ENCODE assay signal across 16 cellular contexts in the genomic region with DNA sequence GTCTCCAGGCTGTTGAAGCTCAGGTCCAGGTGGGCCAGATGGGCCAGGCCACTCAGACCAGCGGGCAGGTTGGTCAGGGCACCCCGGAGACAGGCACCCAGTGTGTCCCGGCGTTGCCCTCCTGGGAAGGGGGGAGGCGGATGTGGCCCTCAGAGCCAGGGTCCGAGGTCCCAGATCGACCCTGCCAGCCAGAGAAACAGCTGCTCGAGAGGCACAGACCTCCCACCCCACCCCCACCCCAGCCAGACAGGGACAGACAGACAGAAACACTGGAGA. TPM values are rescaled to one million over a fixed set of nuclear protein-coding genes. Genes with fewer than 3 reads are reported as not detected.
DNase-seq lines count a peak whose midpoint lies in the region; ATAC-seq and TF ChIP-seq lines count a peak whose summit lies in the region.
"Had no signal": no experiment of that assay in that cellular context is flagged by ENCODE, and none has a peak within 500 bp of the region (broad histone marks: within the 10 kb centered on the region; RNA-seq: fewer than 3 reads in every experiment).

No MANE protein-coding gene starts in this region.

- TF ChIP-seq POLR2A in stomach (IDR thresholded peaks at IDR 0.05): no peak

- H3K9me3 ChIP-seq in stomach: no peaks in the 10 kb centered on the region
- H3K9me3 ChIP-seq: neutrophil, spleen, tibial artery had no signal

- no peak overlapping the region for H3K27ac Mint-ChIP-seq in T-helper 2 cell treated with Interferon-gamma antibody and Interleukin-4, amounts not matched to agents 5 μg/mL and 100 μg/mL, for 36 hours
- H3K27ac Mint-ChIP-seq in HFFc6: no peak overlapping the region
- H3K27ac Mint-ChIP-seq in activated T-helper 2 cell treated with anti-CD3 and anti-CD28 coated beads, Interferon-gamma antibody, Interleukin-2, Interleukin-4, amounts not matched to agents 10 μg/mL and 5 μg/mL and 100 μg/mL, durations not matched to agents 14 hours and 24 hours and 36 hours: no peak overlapping the region
- no peak overlapping the region for H3K27ac Mint-ChIP-seq in naive B cell

- TF ChIP-seq CTCF in HFFc6 (IDR thresholded peaks at IDR 0.05): no peak
- no peak for TF ChIP-seq CTCF in stomach (IDR thresholded peaks at IDR 0.05)
- no peak for TF ChIP-seq CTCF in GM10266 (IDR thresholded peaks at IDR 0.05; ENCODE audit: control insufficient read depth, insufficient read depth, low read depth, missing control alignments)

- no peaks in the 10 kb centered on the region for H3K27me3 Mint-ChIP-seq in T-helper 2 cell treated with Interferon-gamma antibody and Interleukin-4, amounts not matched to agents 5 μg/mL and 100 μg/mL, for 36 hours (ENCODE audit: low read depth)
- H3K27me3 Mint-ChIP-seq in HFFc6 (ENCODE audit: insufficient read depth) (peaks cover 2% of the 10 kb centered on the region; the same call in 1 of the 2 replicates), naive B cell (no peaks in the 10 kb centered on the region)
- H3K27me3 Mint-ChIP-seq in activated T-helper 2 cell treated with anti-CD3 and anti-CD28 coated beads, Interferon-gamma antibody, Interleukin-2, Interleukin-4, amounts not matched to agents 10 μg/mL and 5 μg/mL and 100 μg/mL, durations not matched to agents 14 hours and 24 hours and 36 hours (ENCODE audit: low read depth): no peaks in the 10 kb centered on the region

- intact Hi-C loops in activated T-helper 2 cell treated with anti-CD3 and anti-CD28 coated beads, Interferon-gamma antibody, Interleukin-2, Interleukin-4, amounts not matched to agents 10 μg/mL and 5 μg/mL and 100 μg/mL, durations not matched to agents 14 hours and 24 hours and 36 hours (cut with micrococcal nuclease): no loop called here
- intact Hi-C loops in stomach (cut with DNase I; ENCODE audit: low total_unique reads): no loop called here

- WGBS in stomach, 5 donors: 78 to 98% (median 91%) methylated on average over 5 to 8 of the region's 8 CpGs

- H3K4me1 Mint-ChIP-seq in T-helper 2 cell treated with Interferon-gamma antibody and Interleukin-4, amounts not matched to agents 5 μg/mL and 100 μg/mL, for 36 hours (ENCODE audit: low read depth): peaks cover 5% of the 10 kb centered on the region
- H3K4me1 Mint-ChIP-seq in HFFc6 (ENCODE audit: low read depth): peaks cover 12% of the 10 kb centered on the region
- H3K4me1 Mint-ChIP-seq in activated T-helper 2 cell treated with anti-CD3 and anti-CD28 coated beads, Interferon-gamma antibody, Interleukin-2, Interleukin-4, amounts not matched to agents 10 μg/mL and 5 μg/mL and 100 μg/mL, durations not matched to agents 14 hours and 24 hours and 36 hours (ENCODE audit: low read depth): peaks cover 3% of the 10 kb centered on the region
- H3K4me1 Mint-ChIP-seq in naive B cell: peaks cover 8 to 20% (median 14%) of the 10 kb centered on the region in 3 donors

- peak overlapping the region; percentile 82 for H3K4me3 Mint-ChIP-seq in T-helper 2 cell treated with Interferon-gamma antibody and Interleukin-4, amounts not matched to agents 5 μg/mL and 100 μg/mL, for 36 hours
- peak overlapping the region; percentile 85; the same call in 1 of the 2 replicates for H3K4me3 Mint-ChIP-seq in HFFc6
- H3K4me3 Mint-ChIP-seq in activated T-helper 2 cell treated with anti-CD3 and anti-CD28 coated beads, Interferon-gamma antibody, Interleukin-2, Interleukin-4, amounts not matched to agents 10 μg/mL and 5 μg/mL and 100 μg/mL, durations not matched to agents 14 hours and 24 hours and 36 hours (ENCODE audit: low read depth): peak overlapping the region; percentile 79
- peak overlapping the region in 5 of 8 donors; percentile 51 to 79 (median 78) for H3K4me3 Mint-ChIP-seq in naive B cell

- H3K27me3 ChIP-seq in stomach: no peaks in the 10 kb centered on the region
- H3K27me3 ChIP-seq: neutrophil, spleen, tibial artery had no signal

- peaks cover 24 to 46% (median 36%) of the 10 kb centered on the region in 4 donors for H3K4me1 ChIP-seq in stomach

- peaks cover 11 to 44% (median 39%) of the 10 kb centered on the region in 4 donors for H3K36me3 ChIP-seq in stomach
- H3K36me3 ChIP-seq: neutrophil had no signal

- H3K9me3 Mint-ChIP-seq in T-helper 2 cell treated with Interferon-gamma antibody and Interleukin-4, amounts not matched to agents 5 μg/mL and 100 μg/mL, for 36 hours: no peaks in the 10 kb centered on the region
- no peaks in the 10 kb centered on the region for H3K9me3 Mint-ChIP-seq in HFFc6
- H3K9me3 Mint-ChIP-seq in activated T-helper 2 cell treated with anti-CD3 and anti-CD28 coated beads, Interferon-gamma antibody, Interleukin-2, Interleukin-4, amounts not matched to agents 10 μg/mL and 5 μg/mL and 100 μg/mL, durations not matched to agents 14 hours and 24 hours and 36 hours: no peaks in the 10 kb centered on the region
- no peaks in the 10 kb centered on the region for H3K9me3 Mint-ChIP-seq in naive B cell

- no peak for ATAC-seq in naive B cell (ENCODE audit: low read depth in 2 of 2)
- ATAC-seq: left ventricle myocardium superior had no signal

- H3K36me3 Mint-ChIP-seq in T-helper 2 cell treated with Interferon-gamma antibody and Interleukin-4, amounts not matched to agents 5 μg/mL and 100 μg/mL, for 36 hours (ENCODE audit: low read depth): peaks cover 3% of the 10 kb centered on the region
- H3K36me3 Mint-ChIP-seq in HFFc6 (ENCODE audit: low read depth): no peaks in the 10 kb centered on the region; the same call in 1 of the 2 replicates
- H3K36me3 Mint-ChIP-seq in activated T-helper 2 cell treated with anti-CD3 and anti-CD28 coated beads, Interferon-gamma antibody, Interleukin-2, Interleukin-4, amounts not matched to agents 10 μg/mL and 5 μg/mL and 100 μg/mL, durations not matched to agents 14 hours and 24 hours and 36 hours (ENCODE audit: low read depth): peaks cover 7% of the 10 kb centered on the region
- no peaks in the 10 kb centered on the region for H3K36me3 Mint-ChIP-seq in naive B cell

- no peak overlapping the region for H3K27ac ChIP-seq in stomach
- H3K27ac ChIP-seq: neutrophil, tibial artery had no signal

- no peak overlapping the region for H3K4me3 ChIP-seq in stomach

- TF ChIP-seq EP300 in stomach (IDR thresholded peaks at IDR 0.05): no peak

- no peak for DNase-seq in T-helper 2 cell treated with Interferon-gamma antibody and Interleukin-4, amounts not matched to agents 5 μg/mL and 100 μg/mL, for 36 hours (ENCODE audit: low spot score)
- DNase-seq in T-helper 2 cell (no peak), HFFc6 (no peak), naive B cell (no peak), stomach (no peak), GM10266 (ENCODE audit: extremely low spot score) (no peak), nucleus accumbens (lab: John Stamatoyannopoulos, UW) (no peak)
- DNase-seq in activated T-helper 2 cell treated with anti-CD3 and anti-CD28 coated beads, Interferon-gamma antibody, Interleukin-2, Interleukin-4, amounts not matched to agents 10 μg/mL and 5 μg/mL and 100 μg/mL, durations not matched to agents 14 hours and 24 hours and 36 hours (ENCODE audit: low spot score): no peak
- DNase-seq: central memory CD4-positive, alpha-beta T cell; hypothalamus; left ventricle myocardium superior; NCI-H1436; NCI-H69; spleen; tibial artery had no signal

RNA-seq across cellular contexts. Expression of a gene that starts 1.6 kb away (rescaled TPM):
- 10 to 100 TPM; 11.0 to 15.9 (median 13.7) TPM for total RNA-seq in HFFc6 (2021; fragmentation: NEBNext Ultra II Directional; extraction: Animal tissue kit (Norgen Biotek cat#: 25700))
- total RNA-seq in activated T-helper 2 cell treated with anti-CD3 and anti-CD28 coated beads, Interferon-gamma antibody, Interleukin-2, Interleukin-4, amounts not matched to agents 10 μg/mL and 5 μg/mL and 100 μg/mL, durations not matched to agents 14 hours and 24 hours and 36 hours: 27.3 and 27.6 TPM in 2 replicates
- polyA plus RNA-seq in naive B cell (ENCODE audit: low read depth in 6 of 6): 1 to 10 TPM in 5 of 6 donors, not detected in 1; 2.6 to 6.2 (median 3.5) TPM
- 100 to 1,000 TPM in 1 of 5 donors, 10 to 100 TPM in 3, 1 to 10 TPM in 1; 5.9 to 503 (median 57.1) TPM for total RNA-seq in stomach
- 10 to 100 TPM; 20.5 to 25.6 (median 25.5) TPM for polyA plus RNA-seq in stomach

RNA-seq across cellular contexts. Expression of a gene that starts 5.3 kb away (rescaled TPM):
- total RNA-seq in HFFc6 (2021; fragmentation: NEBNext Ultra II Directional; extraction: Animal tissue kit (Norgen Biotek cat#: 25700)): 10 to 100 TPM; 39.7 to 47.3 (median 42.9) TPM
- total RNA-seq in activated T-helper 2 cell treated with anti-CD3 and anti-CD28 coated beads, Interferon-gamma antibody, Interleukin-2, Interleukin-4, amounts not matched to agents 10 μg/mL and 5 μg/mL and 100 μg/mL, durations not matched to agents 14 hours and 24 hours and 36 hours: 58.7 and 64.5 TPM in 2 replicates
- polyA plus RNA-seq in naive B cell (ENCODE audit: low read depth in 6 of 6) (1 to 10 TPM; 6.8 to 9.4 (median 7.2) TPM), stomach (10 to 100 TPM; 10.1 to 11.9 (median 11.8) TPM)
- 1 to 10 TPM in 4 of 5 donors, not detected in 1; 5.5 to 9.8 (median 7.4) TPM for total RNA-seq in stomach

RNA-seq across cellular contexts. Expression of a gene that starts 6.4 kb away (rescaled TPM):
- 1,000 to 10,000 TPM; 1,532 to 1,781 (median 1,709) TPM for total RNA-seq in HFFc6 (2021; fragmentation: NEBNext Ultra II Directional; extraction: Animal tissue kit (Norgen Biotek cat#: 25700))
- total RNA-seq in activated T-helper 2 cell treated with anti-CD3 and anti-CD28 coated beads, Interferon-gamma antibody, Interleukin-2, Interleukin-4, amounts not matched to agents 10 μg/mL and 5 μg/mL and 100 μg/mL, durations not matched to agents 14 hours and 24 hours and 36 hours: 2,210 and 2,217 TPM in 2 replicates
- 1,000 to 10,000 TPM; 1,447 to 3,573 (median 3,150) TPM for polyA plus RNA-seq in naive B cell (ENCODE audit: low read depth in 6 of 6)
- total RNA-seq in stomach: 1,000 to 10,000 TPM in 1 of 5 donors, 100 to 1,000 TPM in 4; 360 to 5,956 (median 454) TPM
- polyA plus RNA-seq in stomach: 1,000 to 10,000 TPM; 1,397 to 2,170 (median 1,669) TPM

RNA-seq across cellular contexts. Expression of a gene that starts 13.5 kb away (rescaled TPM):
- 10 to 100 TPM in 5 of 6 experiments, 1 to 10 TPM in 1; 8.2 to 12.2 (median 11.0) TPM for total RNA-seq in HFFc6 (2021; fragmentation: NEBNext Ultra II Directional; extraction: Animal tissue kit (Norgen Biotek cat#: 25700))
- total RNA-seq in activated T-helper 2 cell treated with anti-CD3 and anti-CD28 coated beads, Interferon-gamma antibody, Interleukin-2, Interleukin-4, amounts not matched to agents 10 μg/mL and 5 μg/mL and 100 μg/mL, durations not matched to agents 14 hours and 24 hours and 36 hours: 2.2 and 2.6 TPM in 2 replicates
- polyA plus RNA-seq in naive B cell (ENCODE audit: low read depth in 6 of 6) (not detected), stomach (under 1 TPM in 1 of 3 donors, not detected in 2; 0.23 TPM)
- total RNA-seq in stomach: not detected
- total RNA-seq: left ventricle myocardium superior had no signal

RNA-seq across cellular contexts. Expression of a gene that starts 15.3 kb away (rescaled TPM):
- total RNA-seq in HFFc6 (2021; fragmentation: NEBNext Ultra II Directional; extraction: Animal tissue kit (Norgen Biotek cat#: 25700)): 100 to 1,000 TPM; 103 to 148 (median 130) TPM
- total RNA-seq in activated T-helper 2 cell treated with anti-CD3 and anti-CD28 coated beads, Interferon-gamma antibody, Interleukin-2, Interleukin-4, amounts not matched to agents 10 μg/mL and 5 μg/mL and 100 μg/mL, durations not matched to agents 14 hours and 24 hours and 36 hours: 56.1 and 59.8 TPM in 2 replicates
- polyA plus RNA-seq in naive B cell (ENCODE audit: low read depth in 6 of 6) (10 to 100 TPM; 13.0 to 49.9 (median 26.9) TPM), stomach (10 to 100 TPM; 41.7 to 85.1 (median 77.8) TPM)
- 100 to 1,000 TPM in 3 of 5 donors, 10 to 100 TPM in 2; 33.4 to 385 (median 139) TPM for total RNA-seq in stomach
